ENCODE assay signal across 16 cellular contexts in genomic region chr5:73118331-73119011, GRCh38. TPM values are rescaled to one million over a fixed set of nuclear protein-coding genes. Genes with fewer than 3 reads are reported as not detected.
DNase-seq lines count a peak whose midpoint lies in the region; ATAC-seq, FAIRE-seq and TF ChIP-seq lines count a peak whose summit lies in the region.
"Had no signal": no experiment of that assay in that cellular context is flagged by ENCODE, and none has a peak within 500 bp of the region (broad histone marks: within the 10 kb centered on the region; RNA-seq: fewer than 3 reads in every experiment).

No MANE protein-coding gene starts in this region.

- H3K4me1 Mint-ChIP-seq in HFFc6 (ENCODE audit: low read depth): peaks cover 57% of the 10 kb centered on the region

- H3K79me2 ChIP-seq in PC-9 (ENCODE audit: low read depth) (peaks cover 23% of the 10 kb centered on the region), keratinocyte (ENCODE audit: control insufficient read depth, insufficient read depth, low read length) (peaks cover 4% of the 10 kb centered on the region)

- H3K27ac Mint-ChIP-seq in HFFc6: no peak overlapping the region
- H3K27ac Mint-ChIP-seq: activated CD8-positive, alpha-beta T cell treated with anti-CD3 and anti-CD28 coated beads for 36 hours; stimulated activated naive CD8-positive, alpha-beta T cell treated with anti-CD3 and anti-CD28 coated beads, Interleukin-15, Interleukin-2, amounts not matched to agents 100 ng/mL and 50 ng/mL, for 24 hours had no signal

- no peak overlapping the region for H3K9ac ChIP-seq in keratinocyte (ENCODE audit: control insufficient read depth, extremely low read depth, insufficient read depth, low read length)

- H3K36me3 ChIP-seq in PC-9 (ENCODE audit: low read depth): no peaks in the 10 kb centered on the region
- peaks cover 0 to under 1% of the 10 kb centered on the region in 2 experiments for H3K36me3 ChIP-seq in keratinocyte (ENCODE audit: control insufficient read depth in 2 of 2, extremely low read depth in 1 of 2, insufficient read depth in 2 of 2, low read length in 2 of 2)
- no peaks in the 10 kb centered on the region for H3K36me3 ChIP-seq in gastrocnemius medialis
- H3K36me3 ChIP-seq: HAP-1, heart right ventricle had no signal

- H3K27ac ChIP-seq in PC-9: peak overlapping the region; percentile 92
- no peak overlapping the region for H3K27ac ChIP-seq in keratinocyte (ENCODE audit: control insufficient read depth, insufficient read depth, low read length)
- peak overlapping the region in 3 of 4 donors; percentile 65 to 77 (median 73) for H3K27ac ChIP-seq in gastrocnemius medialis
- H3K27ac ChIP-seq: C4-2B, heart right ventricle had no signal

- H3K4me1 ChIP-seq in PC-9 (replicated peaks; ENCODE audit: insufficient read depth) (peaks cover 50% of the 10 kb centered on the region), keratinocyte (ENCODE audit: control insufficient read depth, extremely low read depth, insufficient read depth, low read length) (peaks cover 36% of the 10 kb centered on the region), gastrocnemius medialis (peaks cover 0 to 15% of the 10 kb centered on the region in 2 donors)
- H3K4me1 ChIP-seq: HAP-1 had no signal

- H3K9me1 ChIP-seq in keratinocyte (ENCODE audit: control insufficient read depth, extremely low read depth, insufficient read depth, low read length): no peaks in the 10 kb centered on the region

- H3K27me3 Mint-ChIP-seq in HFFc6 (ENCODE audit: insufficient read depth): no peaks in the 10 kb centered on the region; the same call in none of the 2 replicates

- no TSS peak for BruUV-seq in PC-9 (replicated peaks; lab: Mats Ljungman, UMichigan)

- DNase-seq in NCI-H146 (lab: John Stamatoyannopoulos, UW) (peak; percentile 47), PC-9 (no peak), keratinocyte (ENCODE audit: low read depth, low spot score) (no peak), gastrocnemius medialis (no peak), HT-29 (ENCODE audit: low spot score) (no peak), HFFc6 (no peak)
- DNase-seq: activated naive CD4-positive, alpha-beta T cell treated with Interleukin-2 at 50 U/mL for 16 hours; heart right ventricle; MV-4-11; NCI-H524 treated with DMSO at 0.1 percent for 48 hours had no signal

- H3K4me3 ChIP-seq in PC-9 (no peak overlapping the region), keratinocyte (ENCODE audit: control insufficient read depth in 2 of 3, extremely low read depth in 1 of 3, insufficient read depth in 2 of 3, low read depth in 1 of 3, low read length in 3 of 3) (no peak overlapping the region), gastrocnemius medialis (no peak overlapping the region)
- H3K4me3 ChIP-seq: HAP-1, heart right ventricle, lung had no signal

- ATAC-seq in gastrocnemius medialis (no peak), GM18502 (IDR thresholded peaks at IDR 0.05; ENCODE audit: poor library complexity, unreplicated experiment) (no peak)

- no peak for TF ChIP-seq POLR2A in gastrocnemius medialis (IDR thresholded peaks at IDR 0.05)

- intact Hi-C loops in PC-9 (cut with micrococcal nuclease; ENCODE audit: unreplicated experiment) (no loop called here), gastrocnemius medialis (cut with DNase I; ENCODE audit: low total_unique reads) (no loop called here)

- no peak for TF ChIP-seq CTCF in PC-9 (conservative IDR thresholded peaks at IDR 0.05)
- no peak for TF ChIP-seq CTCF in keratinocyte (optimal IDR thresholded peaks at IDR 0.05 in 1 of 3, IDR thresholded peaks at IDR 0.05 in 1 of 3, conservative IDR thresholded peaks at IDR 0.05 in 1 of 3; ENCODE audit: extremely low read depth in 1 of 3, insufficient read depth in 2 of 3, low read length in 3 of 3)
- TF ChIP-seq CTCF in gastrocnemius medialis (IDR thresholded peaks at IDR 0.05 in 4 of 5, conservative IDR thresholded peaks at IDR 0.05 in 1 of 5): no peak
- TF ChIP-seq CTCF in HFFc6 (IDR thresholded peaks at IDR 0.05): no peak

- dilution Hi-C loops in keratinocyte (cut with MboI; ENCODE audit: extremely low pct_ligation_motif_present, low sequenced_read_pairs): no loop called here

- H3K9me2 ChIP-seq in PC-9 (ENCODE audit: insufficient read depth): no peaks in the 10 kb centered on the region

- no peak overlapping the region for H2AFZ ChIP-seq in PC-9
- H2AFZ ChIP-seq in keratinocyte (ENCODE audit: control insufficient read depth, low read length): no peak overlapping the region

- H4K20me1 ChIP-seq in PC-9 (ENCODE audit: insufficient read depth) (no peaks in the 10 kb centered on the region), keratinocyte (ENCODE audit: control insufficient read depth, extremely low read depth, insufficient read depth, low read length) (no peaks in the 10 kb centered on the region)

- H3F3A ChIP-seq in PC-9 (ENCODE audit: insufficient read depth, low read depth): peaks cover 44% of the 10 kb centered on the region

- H3K9me3 ChIP-seq in PC-9 (ENCODE audit: insufficient read depth, low read depth): no peaks in the 10 kb centered on the region
- H3K9me3 ChIP-seq in keratinocyte (ENCODE audit: control insufficient read depth, low read depth, low read length): no peaks in the 10 kb centered on the region
- H3K9me3 ChIP-seq in gastrocnemius medialis: peaks cover 0 to 4% (median 0%) of the 10 kb centered on the region in 3 donors
- H3K9me3 ChIP-seq: HAP-1 had no signal

- peak; percentile 44 for FAIRE-seq in keratinocyte (lab: Jason Lieb, UNC)

- H3K4me2 ChIP-seq in PC-9: peak overlapping the region; percentile 82
- no peak overlapping the region for H3K4me2 ChIP-seq in keratinocyte (ENCODE audit: control insufficient read depth, extremely low read depth, insufficient read depth, low read depth, low read length)

- H3K4me3 Mint-ChIP-seq in HFFc6: no peak overlapping the region
- H3K4me3 Mint-ChIP-seq: activated CD8-positive, alpha-beta T cell treated with anti-CD3 and anti-CD28 coated beads for 36 hours had no signal

- in situ Hi-C loops in gastrocnemius medialis (cut with MboI; ENCODE audit: low sequenced_read_pairs in 4 of 4): no loop called here

- H3K36me3 Mint-ChIP-seq in HFFc6 (ENCODE audit: low read depth): no peaks in the 10 kb centered on the region

- no peaks in the 10 kb centered on the region for H3K27me3 ChIP-seq in PC-9 (ENCODE audit: insufficient read depth, low read depth)
- H3K27me3 ChIP-seq in keratinocyte (ENCODE audit: control insufficient read depth, extremely low read depth, insufficient read depth, low read length): no peaks in the 10 kb centered on the region
- no peaks in the 10 kb centered on the region for H3K27me3 ChIP-seq in gastrocnemius medialis

- CTCF ChIA-PET in PC-9 (lab: Charles Lee): no interaction called here

- H3K9me3 Mint-ChIP-seq in HFFc6: no peaks in the 10 kb centered on the region
- H3K9me3 Mint-ChIP-seq: activated CD8-positive, alpha-beta T cell treated with anti-CD3 and anti-CD28 coated beads for 36 hours; stimulated activated naive CD8-positive, alpha-beta T cell treated with anti-CD3 and anti-CD28 coated beads, Interleukin-15, Interleukin-2, amounts not matched to agents 100 ng/mL and 50 ng/mL, for 24 hours had no signal

- POLR2A ChIA-PET in PC-9 (lab: Charles Lee; ENCODE audit: unreplicated experiment): no interaction called here

RNA-seq across cellular contexts. Expression of gene TMEM171, which starts 1.9 kb away (rescaled TPM):
- total RNA-seq in PC-9 (2021) (7.8 and 9.9 TPM in 2 replicates), gastrocnemius medialis (under 1 TPM in 2 of 4 donors, not detected in 2; 0.27 to 0.97 TPM)
- polyA plus RNA-seq in keratinocyte: 8.7 to 10.3 TPM (median 8.8 TPM) in 3 replicates
- polyA plus RNA-seq in keratinocyte (2011; ENCODE audit: low read depth): 0.35 TPM
- 6.6 and 7.1 TPM in 2 replicates for polyA plus RNA-seq in keratinocyte (2011; cell fraction: cytosol; rRNA removed)
- polyA plus RNA-seq in keratinocyte (2011; cell fraction: nucleus; rRNA removed): 12.9 and 14.1 TPM in 2 replicates
- 2.2 and 7.8 TPM in 2 replicates for polyA plus RNA-seq in keratinocyte (2012; ENCODE audit: low replicate concordance)
- 4.2 to 6.0 TPM (median 5.6 TPM) in 3 replicates for polyA minus RNA-seq in keratinocyte
- 6.9 TPM for polyA minus RNA-seq in keratinocyte (2011; cell fraction: cytosol; rRNA and poly(A)+ RNA removed)
- 5.2 and 7.9 TPM in 2 replicates for polyA minus RNA-seq in keratinocyte (2011; cell fraction: nucleus; rRNA and poly(A)+ RNA removed)
- not detected in 2 replicates for total RNA-seq in HT-29 (2014; rRNA removed; shearing (Covaris generic))
- total RNA-seq in HFFc6 (2021; fragmentation: NEBNext Ultra II Directional; extraction: Animal tissue kit (Norgen Biotek cat#: 25700)): 1 to 10 TPM; 1.1 to 2.1 (median 1.4) TPM
- total RNA-seq: activated CD8-positive, alpha-beta T cell treated with anti-CD3 and anti-CD28 coated beads for 36 hours; heart right ventricle had no signal

RNA-seq across cellular contexts. Expression of gene TMEM174, which starts 54.5 kb away (rescaled TPM):
- not detected in 2 replicates for total RNA-seq in PC-9 (2021)
- polyA plus RNA-seq in keratinocyte: not detected in 3 replicates
- not detected for polyA plus RNA-seq in keratinocyte (2011; ENCODE audit: low read depth)
- polyA plus RNA-seq in keratinocyte (2011; cell fraction: cytosol; rRNA removed): not detected in 2 replicates
- polyA plus RNA-seq in keratinocyte (2011; cell fraction: nucleus; rRNA removed): not detected in 2 replicates
- not detected in 2 replicates for polyA plus RNA-seq in keratinocyte (2012; ENCODE audit: low replicate concordance)
- polyA minus RNA-seq in keratinocyte: not detected in 3 replicates
- not detected for polyA minus RNA-seq in keratinocyte (2011; cell fraction: cytosol; rRNA and poly(A)+ RNA removed)
- polyA minus RNA-seq in keratinocyte (2011; cell fraction: nucleus; rRNA and poly(A)+ RNA removed): not detected in 2 replicates
- not detected for total RNA-seq in gastrocnemius medialis
- not detected in 2 replicates for total RNA-seq in HT-29 (2014; rRNA removed; shearing (Covaris generic))
- not detected for total RNA-seq in HFFc6 (2021; fragmentation: NEBNext Ultra II Directional; extraction: Animal tissue kit (Norgen Biotek cat#: 25700))
- total RNA-seq: activated CD8-positive, alpha-beta T cell treated with anti-CD3 and anti-CD28 coated beads for 36 hours; heart right ventricle; lung had no signal
- polyA plus RNA-seq: heart right ventricle, lung had no signal
